In genomic region chr7:123789817-123790216, GRCh38 we compare ENCODE assay signal across 15 cellular contexts.
"Had no signal": no experiment of that assay in that cellular context is flagged by ENCODE, and none has a peak within 500 bp of the region (broad histone marks: within the 10 kb centered on the region; RNA-seq: fewer than 3 reads in every experiment).

No MANE protein-coding gene starts in this region.

- H3K27ac Mint-ChIP-seq: activated CD8-positive, alpha-beta memory T cell treated with anti-CD3 and anti-CD28 coated beads, Interleukin-2, amount 10 ng/mL, durations not matched to agents 7 days and 5 days; activated T-cell treated with anti-CD3 and anti-CD28 coated beads, Interleukin-2, amount 50 U/mL, for 24 hours; stimulated activated naive CD8-positive, alpha-beta T cell treated with anti-CD3 and anti-CD28 coated beads, Interleukin-15, Interleukin-2, amounts not matched to agents 100 ng/mL and 50 ng/mL, for 24 hours had no signal

- ATAC-seq: activated CD8-positive, alpha-beta memory T cell treated with anti-CD3 and anti-CD28 coated beads, Interleukin-2, amount 10 ng/mL, durations not matched to agents 7 days and 5 days; gastroesophageal sphincter had no signal

- H3K27ac ChIP-seq: colonic mucosa, gastroesophageal sphincter, left ventricle myocardium inferior, thoracic aorta had no signal

- H3K4me1 Mint-ChIP-seq: activated CD8-positive, alpha-beta memory T cell treated with anti-CD3 and anti-CD28 coated beads, Interleukin-2, amount 10 ng/mL, durations not matched to agents 7 days and 5 days had no signal

- H3K27me3 Mint-ChIP-seq: activated CD8-positive, alpha-beta memory T cell treated with anti-CD3 and anti-CD28 coated beads, Interleukin-2, amount 10 ng/mL, durations not matched to agents 7 days and 5 days; stimulated activated naive CD8-positive, alpha-beta T cell treated with anti-CD3 and anti-CD28 coated beads, Interleukin-15, Interleukin-2, amounts not matched to agents 100 ng/mL and 50 ng/mL, for 24 hours had no signal

- FAIRE-seq: kidney had no signal

- H3K4me3 Mint-ChIP-seq: activated CD8-positive, alpha-beta memory T cell treated with anti-CD3 and anti-CD28 coated beads, Interleukin-2, amount 10 ng/mL, durations not matched to agents 7 days and 5 days; activated T-cell treated with anti-CD3 and anti-CD28 coated beads, Interleukin-2, amount 50 U/mL, for 24 hours; stimulated activated naive CD8-positive, alpha-beta T cell treated with anti-CD3 and anti-CD28 coated beads, Interleukin-15, Interleukin-2, amounts not matched to agents 100 ng/mL and 50 ng/mL, for 24 hours had no signal

- DNase-seq: activated CD4-positive, CD25-positive, alpha-beta regulatory T cell; activated CD8-positive, alpha-beta memory T cell treated with anti-CD3 and anti-CD28 coated beads, Interleukin-2, amount 10 ng/mL, durations not matched to agents 7 days and 5 days; activated gamma-delta T cell; activated T-cell treated with anti-CD3 and anti-CD28 coated beads, Interleukin-2, amount 50 U/mL, for 24 hours; caudate nucleus; colonic mucosa; effector CD4-positive, alpha-beta T cell; kidney; left ventricle myocardium inferior; mesenchymal stem cell; stimulated activated CD4-positive, alpha-beta T cell treated with anti-CD3 and anti-CD28 coated beads, Interleukin-12 subunit alpha, Interleukin-12 subunit beta, amount 100 ng/mL, for 4 hours; stimulated activated CD4-positive, alpha-beta T cell treated with anti-CD3 and anti-CD28 coated beads, Interleukin-2, amount 100 ng/mL, for 48 hours had no signal

- H3K9me3 Mint-ChIP-seq: activated T-cell treated with anti-CD3 and anti-CD28 coated beads, Interleukin-2, amount 50 U/mL, for 24 hours; stimulated activated naive CD8-positive, alpha-beta T cell treated with anti-CD3 and anti-CD28 coated beads, Interleukin-15, Interleukin-2, amounts not matched to agents 100 ng/mL and 50 ng/mL, for 24 hours had no signal
